ENCODE assay signal across 28 cellular contexts in the genomic region with DNA sequence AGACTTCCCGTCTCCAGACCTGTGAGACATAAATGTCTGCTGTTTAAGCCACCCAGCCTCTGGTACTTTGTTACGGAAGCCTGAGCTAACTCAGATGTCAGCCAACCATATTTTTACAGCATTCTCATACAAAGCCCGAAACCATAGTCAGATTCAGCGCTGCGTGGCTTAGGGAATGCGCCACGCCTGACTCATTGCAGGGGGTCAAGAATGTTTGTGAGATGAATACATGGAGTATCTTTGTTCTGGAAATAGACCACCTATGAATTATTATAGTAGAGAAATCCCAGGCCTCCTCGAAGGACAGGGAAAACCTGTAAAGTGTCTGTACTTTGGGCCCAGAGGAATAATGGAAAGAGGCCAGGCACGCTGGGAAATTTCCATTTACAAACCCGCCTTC.
A peak's percentile ranks its signal among the peaks of the same experiment; 100 is the strongest.
DNase-seq lines count a peak whose midpoint lies in the region.
"Had no signal": no experiment of that assay in that cellular context is flagged by ENCODE, and none has a peak within 500 bp of the region (broad histone marks: within the 10 kb centered on the region; RNA-seq: fewer than 3 reads in every experiment).

No MANE protein-coding gene starts in this region.

- H3K36me3 ChIP-seq in mesenchymal stem cell (ENCODE audit: control insufficient read depth in 1 of 2, insufficient read depth in 2 of 2, low read depth in 1 of 2, low read length in 2 of 2), result no peaks in the 10 kb centered on the region
- H3K36me3 ChIP-seq: heart left ventricle, upper lobe of left lung had no signal

- no peaks in the 10 kb centered on the region for H3K9me3 ChIP-seq in mesenchymal stem cell (ENCODE audit: control insufficient read depth, low read length)
- H3K9me3 ChIP-seq: psoas muscle, upper lobe of left lung had no signal

- H3K9ac ChIP-seq in mesenchymal stem cell (ENCODE audit: low read length), result no peak overlapping the region

- POLR2A ChIA-PET in activated CD4-positive, alpha-beta T cell treated with anti-CD3 and anti-CD28 coated beads, Interleukin-2, amount 10 ng/mL, durations not matched to agents 7 days and 5 days (lab: Charles Lee), result no interaction called here

- H3K27ac ChIP-seq in mesenchymal stem cell (ENCODE audit: low read length, poor library complexity, severe bottlenecking), result peak overlapping the region; percentile 81
- H3K27ac ChIP-seq: 22Rv1, psoas muscle, SK-N-MC, upper lobe of left lung had no signal

- no peak overlapping the region for H2BK15ac ChIP-seq in mesenchymal stem cell (ENCODE audit: low read depth, poor library complexity, severe bottlenecking)

- no peak overlapping the region for H3K4me3 Mint-ChIP-seq in activated CD4-positive, alpha-beta T cell treated with anti-CD3 and anti-CD28 coated beads, Interleukin-2, amount 10 ng/mL, durations not matched to agents 7 days and 5 days
- H3K4me3 Mint-ChIP-seq: brain; CD4-positive, alpha-beta T cell; naive thymus-derived CD4-positive, alpha-beta T cell; stimulated activated naive B cell treated with anti-CD40 and anti-IgM and Interleukin-4, amounts not matched to agents 10 μg/mL and 1 μg/mL and 100 μg/mL, for 72 hours had no signal

- H3K4me3 ChIP-seq in mesenchymal stem cell (ENCODE audit: insufficient read depth in 1 of 2, low read depth in 1 of 2, low read length in 2 of 2), result no peak overlapping the region
- H3K4me3 ChIP-seq: heart left ventricle, psoas muscle, SK-N-MC, upper lobe of left lung had no signal

- no peak overlapping the region for H2AK5ac ChIP-seq in mesenchymal stem cell (ENCODE audit: low read length, severe bottlenecking)

- DNase-seq in A172 (ENCODE audit: low spot score) (peak; percentile 46), HT1080 (ENCODE audit: low read depth) (peak; percentile 23), astrocyte of the hippocampus (ENCODE audit: low read depth, low spot score) (peak; percentile 72), mesenchymal stem cell (no peak), retina (no peak), nucleus accumbens (lab: John Stamatoyannopoulos, UW) (no peak), amniotic stem cell (lab: John Stamatoyannopoulos, UW) (no peak)
- no peak for DNase-seq in activated CD4-positive, alpha-beta T cell treated with anti-CD3 and anti-CD28 coated beads, Interleukin-2, amount 10 ng/mL, durations not matched to agents 7 days and 5 days
- DNase-seq: activated CD4-positive, alpha-beta T cell treated with anti-CD3 and anti-CD28 coated beads, Interleukin-2, amount 50 U/mL, for 48 hours; activated T-cell treated with anti-CD3 and anti-CD28 coated beads, Interleukin-2, amount 50 U/mL, for 48 hours; AML-193; CD4-positive, alpha-beta T cell; heart left ventricle; kidney glomerular epithelial cell; midbrain; naive thymus-derived CD4-positive, alpha-beta T cell; NCI-H1436 treated with DMSO at 0.1 percent for 48 hours; NCI-H2081 treated with DMSO at 0.1 percent for 48 hours; NCI-H2227 treated with DMSO at 0.1 percent for 48 hours; NCI-H526; occipital lobe; psoas muscle; stimulated activated naive B cell treated with anti-CD40 and anti-IgM and Interleukin-4, amounts not matched to agents 10 μg/mL and 1 μg/mL and 100 μg/mL, for 72 hours; T-helper 1 cell had no signal

- H3K23ac ChIP-seq in mesenchymal stem cell (ENCODE audit: low read length in 2 of 2), result no peak overlapping the region

- H3K9me3 Mint-ChIP-seq in activated CD4-positive, alpha-beta T cell treated with anti-CD3 and anti-CD28 coated beads, Interleukin-2, amount 10 ng/mL, durations not matched to agents 7 days and 5 days, result no peaks in the 10 kb centered on the region
- H3K9me3 Mint-ChIP-seq: CD4-positive, alpha-beta T cell; naive thymus-derived CD4-positive, alpha-beta T cell had no signal

- no peak overlapping the region for H2BK120ac ChIP-seq in mesenchymal stem cell (ENCODE audit: low read depth, low read length)

- no peak overlapping the region for H4K8ac ChIP-seq in mesenchymal stem cell (ENCODE audit: low read length)

- no peaks in the 10 kb centered on the region for H3K79me1 ChIP-seq in mesenchymal stem cell (replicated peaks; ENCODE audit: low read length, poor library complexity, severe bottlenecking)

- no peaks in the 10 kb centered on the region for H3K27me3 ChIP-seq in mesenchymal stem cell (ENCODE audit: control insufficient read depth in 1 of 2, insufficient read depth in 1 of 2, low read length in 2 of 2)
- H3K27me3 ChIP-seq: upper lobe of left lung had no signal

- no peak overlapping the region for H3K4ac ChIP-seq in mesenchymal stem cell (ENCODE audit: low read depth in 1 of 2, low read length in 2 of 2)

- no peak overlapping the region for H3K27ac Mint-ChIP-seq in activated CD4-positive, alpha-beta T cell treated with anti-CD3 and anti-CD28 coated beads, Interleukin-2, amount 10 ng/mL, durations not matched to agents 7 days and 5 days
- H3K27ac Mint-ChIP-seq: brain; CD4-positive, alpha-beta T cell; naive thymus-derived CD4-positive, alpha-beta T cell; stimulated activated naive B cell treated with anti-CD40 and anti-IgM and Interleukin-4, amounts not matched to agents 10 μg/mL and 1 μg/mL and 100 μg/mL, for 72 hours had no signal

- H2AFZ ChIP-seq in mesenchymal stem cell (ENCODE audit: low read depth, low read length), result no peak overlapping the region

- H3K4me1 ChIP-seq in mesenchymal stem cell (ENCODE audit: control insufficient read depth, insufficient read depth, low read depth, low read length), result peaks cover 19% of the 10 kb centered on the region
- H3K4me1 ChIP-seq: heart left ventricle, psoas muscle, upper lobe of left lung had no signal

- no peak overlapping the region for H3K18ac ChIP-seq in mesenchymal stem cell (ENCODE audit: low read depth in 1 of 2, low read length in 2 of 2)

- H2BK5ac ChIP-seq in mesenchymal stem cell (ENCODE audit: low read depth, low read length, poor library complexity, severe bottlenecking), result no peak overlapping the region

- CTCF ChIA-PET in activated CD4-positive, alpha-beta T cell treated with anti-CD3 and anti-CD28 coated beads, Interleukin-2, amount 10 ng/mL, durations not matched to agents 7 days and 5 days (lab: Charles Lee), result no interaction called here

- no peaks in the 10 kb centered on the region for H3K4me1 Mint-ChIP-seq in activated CD4-positive, alpha-beta T cell treated with anti-CD3 and anti-CD28 coated beads, Interleukin-2, amount 10 ng/mL, durations not matched to agents 7 days and 5 days
- H3K4me1 Mint-ChIP-seq: stimulated activated naive B cell treated with anti-CD40 and anti-IgM and Interleukin-4, amounts not matched to agents 10 μg/mL and 1 μg/mL and 100 μg/mL, for 72 hours had no signal

- H2BK12ac ChIP-seq in mesenchymal stem cell (ENCODE audit: low read length in 2 of 2), result no peak overlapping the region

- H4K91ac ChIP-seq in mesenchymal stem cell (ENCODE audit: low read length), result no peak overlapping the region

- peaks cover 3% of the 10 kb centered on the region for H3K27me3 Mint-ChIP-seq in activated CD4-positive, alpha-beta T cell treated with anti-CD3 and anti-CD28 coated beads, Interleukin-2, amount 10 ng/mL, durations not matched to agents 7 days and 5 days

- 90% methylated on average over 7 of the region's 10 CpGs for WGBS in mesenchymal stem cell

- H3K36me3 Mint-ChIP-seq in activated CD4-positive, alpha-beta T cell treated with anti-CD3 and anti-CD28 coated beads, Interleukin-2, amount 10 ng/mL, durations not matched to agents 7 days and 5 days (ENCODE audit: low read depth), result no peaks in the 10 kb centered on the region
- H3K36me3 Mint-ChIP-seq: brain; naive thymus-derived CD4-positive, alpha-beta T cell; stimulated activated naive B cell treated with anti-CD40 and anti-IgM and Interleukin-4, amounts not matched to agents 10 μg/mL and 1 μg/mL and 100 μg/mL, for 72 hours had no signal

- H3K4me2 ChIP-seq in mesenchymal stem cell (ENCODE audit: low read length, poor library complexity, severe bottlenecking), result no peak overlapping the region

- H3K14ac ChIP-seq in mesenchymal stem cell (ENCODE audit: low read length in 2 of 2), result no peak overlapping the region

Comparison
In these comparisons a context has a peak if more than half of its experiments do, and no peak if none do; other contexts are left out.
1. DNase-seq: peak in A172 (single experiment), HT1080 (single experiment) and astrocyte of the hippocampus (single experiment); none in mesenchymal stem cell (single experiment), retina (single experiment), nucleus accumbens (0 of 56), amniotic stem cell (single experiment) and activated CD4-positive, alpha-beta T cell treated with anti-CD3 and anti-CD28 coated beads, Interleukin-2, amount 10 ng/mL, durations not matched to agents 7 days and 5 days (single experiment).